Comparison of ENCODE assay signal across 1 cellular context in the genomic region with DNA sequence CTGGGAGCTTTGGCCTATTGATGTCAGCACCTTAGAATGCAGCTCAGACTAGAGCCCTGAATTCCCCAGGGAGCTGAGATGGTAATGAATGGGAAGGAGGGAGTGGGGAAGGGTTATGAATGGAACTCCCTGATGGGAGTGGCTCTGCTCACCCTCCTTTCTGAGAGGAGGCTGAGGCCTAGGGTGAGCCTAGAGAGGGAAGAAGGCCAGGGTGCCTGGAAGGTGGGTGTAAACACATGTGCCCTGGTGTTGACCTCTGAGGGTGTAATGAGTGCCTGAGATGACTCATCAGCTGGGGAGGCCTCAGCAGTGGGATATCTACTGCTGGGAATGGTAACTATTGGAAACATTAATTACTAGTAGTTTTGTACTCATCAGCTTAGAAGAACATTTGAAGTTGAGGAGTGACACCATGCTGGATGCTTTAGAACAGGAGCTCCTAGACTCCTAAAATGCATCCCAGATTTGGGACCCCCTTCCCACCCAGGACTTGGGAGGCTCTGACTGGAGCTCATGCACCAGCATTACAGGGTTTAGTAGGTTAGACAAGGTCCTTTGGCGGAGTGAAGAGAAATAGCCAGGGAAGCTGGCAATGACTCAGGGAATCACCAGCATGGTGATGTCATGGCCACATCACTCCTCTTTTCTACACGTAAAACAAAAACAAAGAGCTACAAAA.
A peak's percentile ranks its signal among the peaks of the same experiment; 100 is the strongest.
TF ChIP-seq lines count a peak whose summit lies in the region.

No MANE protein-coding gene starts in this region.

TF ChIP-seq in HEK293, 187 proteins besides CTCF, POLR2A, EP300 and RAD21 (continued from another document and continues in another):
- TF ChIP-seq, protein P1, sequence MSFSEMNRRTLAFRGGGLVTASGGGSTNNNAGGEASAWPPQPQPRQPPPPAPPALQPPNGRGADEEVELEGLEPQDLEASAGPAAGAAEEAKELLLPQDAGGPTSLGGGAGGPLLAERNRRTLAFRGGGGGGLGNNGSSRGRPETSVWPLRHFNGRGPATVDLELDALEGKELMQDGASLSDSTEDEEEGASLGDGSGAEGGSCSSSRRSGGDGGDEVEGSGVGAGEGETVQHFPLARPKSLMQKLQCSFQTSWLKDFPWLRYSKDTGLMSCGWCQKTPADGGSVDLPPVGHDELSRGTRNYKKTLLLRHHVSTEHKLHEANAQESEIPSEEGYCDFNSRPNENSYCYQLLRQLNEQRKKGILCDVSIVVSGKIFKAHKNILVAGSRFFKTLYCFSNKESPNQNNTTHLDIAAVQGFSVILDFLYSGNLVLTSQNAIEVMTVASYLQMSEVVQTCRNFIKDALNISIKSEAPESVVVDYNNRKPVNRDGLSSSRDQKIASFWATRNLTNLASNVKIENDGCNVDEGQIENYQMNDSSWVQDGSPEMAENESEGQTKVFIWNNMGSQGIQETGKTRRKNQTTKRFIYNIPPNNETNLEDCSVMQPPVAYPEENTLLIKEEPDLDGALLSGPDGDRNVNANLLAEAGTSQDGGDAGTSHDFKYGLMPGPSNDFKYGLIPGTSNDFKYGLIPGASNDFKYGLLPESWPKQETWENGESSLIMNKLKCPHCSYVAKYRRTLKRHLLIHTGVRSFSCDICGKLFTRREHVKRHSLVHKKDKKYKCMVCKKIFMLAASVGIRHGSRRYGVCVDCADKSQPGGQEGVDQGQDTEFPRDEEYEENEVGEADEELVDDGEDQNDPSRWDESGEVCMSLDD (tag by site-specific recombination; IDR thresholded peaks at IDR 0.05), result peak; percentile 66
- TF ChIP-seq ZNF211 (tag by site-specific recombination; IDR thresholded peaks at IDR 0.05; ENCODE audit: low read depth) (no peak), REPIN1 (tag by site-specific recombination; IDR thresholded peaks at IDR 0.05; ENCODE audit: low read depth) (no peak), ZNF404 (tag by site-specific recombination; IDR thresholded peaks at IDR 0.05) (no peak), MYNN (tag by site-specific recombination; IDR thresholded peaks at IDR 0.05; ENCODE audit: borderline replicate concordance) (no peak; the same call in 1 of the 2 replicates), ZNF121 (tag by site-specific recombination; IDR thresholded peaks at IDR 0.05) (no peak), ZNF555 (tag by site-specific recombination; conservative IDR thresholded peaks at IDR 0.05) (no peak), ZNF223 (tag by site-specific recombination; IDR thresholded peaks at IDR 0.05) (no peak), ZNF600 (tag by site-specific recombination; IDR thresholded peaks at IDR 0.05) (peak; percentile 85), ZNF48 (tag by site-specific recombination; IDR thresholded peaks at IDR 0.05) (no peak), ZNF202 (tag by site-specific recombination; IDR thresholded peaks at IDR 0.05; ENCODE audit: borderline replicate concordance) (no peak), SALL2 (tag by site-specific recombination; IDR thresholded peaks at IDR 0.05; ENCODE audit: borderline replicate concordance) (no peak), ZNF677 (tag by site-specific recombination; IDR thresholded peaks at IDR 0.05) (no peak), ZNF514 (tag by site-specific recombination; IDR thresholded peaks at IDR 0.05) (no peak), ZNF529 (tag by site-specific recombination; IDR thresholded peaks at IDR 0.05; ENCODE audit: insufficient replicate concordance) (no peak), ZNF354C (tag by site-specific recombination; IDR thresholded peaks at IDR 0.05; ENCODE audit: borderline replicate concordance, low read depth) (no peak), ZNF37A (tag by site-specific recombination; IDR thresholded peaks at IDR 0.05) (no peak), ZNF311 (tag by site-specific recombination; IDR thresholded peaks at IDR 0.05; ENCODE audit: borderline replicate concordance) (no peak), HOXC10 (CRISPR knock-in tag; IDR thresholded peaks at IDR 0.05) (no peak), YY2 (tag by site-specific recombination; IDR thresholded peaks at IDR 0.05) (no peak), ZNF184 (tag by site-specific recombination; IDR thresholded peaks at IDR 0.05) (peak; percentile 8; the same call in 1 of the 2 replicates), ZNF626 (tag by site-specific recombination; IDR thresholded peaks at IDR 0.05) (no peak), ZNF132 (tag by site-specific recombination; IDR thresholded peaks at IDR 0.05; ENCODE audit: borderline replicate concordance) (no peak), SP3 (tag by site-specific recombination; IDR thresholded peaks at IDR 0.05) (peak; percentile 68), ZNF558 (tag by site-specific recombination; IDR thresholded peaks at IDR 0.05) (peak; percentile 47; the same call in 1 of the 2 replicates), ZNF214 (tag by site-specific recombination; IDR thresholded peaks at IDR 0.05; ENCODE audit: borderline replicate concordance) (no peak), ZNF623 (tag by site-specific recombination; IDR thresholded peaks at IDR 0.05) (no peak), ZNF16 (tag by site-specific recombination; IDR thresholded peaks at IDR 0.05; ENCODE audit: low read depth) (no peak), ZBTB1 (tag by site-specific recombination; IDR thresholded peaks at IDR 0.05) (no peak), ZNF335 (tag by site-specific recombination; conservative IDR thresholded peaks at IDR 0.05) (peak; percentile 61), ZNF423 (tag by site-specific recombination; IDR thresholded peaks at IDR 0.05) (no peak), KLF7 (tag by site-specific recombination; IDR thresholded peaks at IDR 0.05; ENCODE audit: borderline replicate concordance) (no peak), ZBTB7A (tag by site-specific recombination; IDR thresholded peaks at IDR 0.05; ENCODE audit: low read depth) (peak; percentile 70), ZNF239 (tag by site-specific recombination; IDR thresholded peaks at IDR 0.05) (no peak), ZNF433 (tag by site-specific recombination; IDR thresholded peaks at IDR 0.05; ENCODE audit: low read depth) (no peak), ZBTB21 (tag by site-specific recombination; IDR thresholded peaks at IDR 0.05) (peak; percentile 85), ZNF707 (tag by site-specific recombination; IDR thresholded peaks at IDR 0.05) (no peak), ZNF174 (tag by site-specific recombination; IDR thresholded peaks at IDR 0.05) (no peak), GLI4 (tag by site-specific recombination; IDR thresholded peaks at IDR 0.05) (no peak), BCL11A (tag by site-specific recombination; IDR thresholded peaks at IDR 0.05; ENCODE audit: low read depth) (peak; percentile 85), ZNF548 (tag by site-specific recombination; IDR thresholded peaks at IDR 0.05) (no peak)
- TF ChIP-seq, protein P2, sequence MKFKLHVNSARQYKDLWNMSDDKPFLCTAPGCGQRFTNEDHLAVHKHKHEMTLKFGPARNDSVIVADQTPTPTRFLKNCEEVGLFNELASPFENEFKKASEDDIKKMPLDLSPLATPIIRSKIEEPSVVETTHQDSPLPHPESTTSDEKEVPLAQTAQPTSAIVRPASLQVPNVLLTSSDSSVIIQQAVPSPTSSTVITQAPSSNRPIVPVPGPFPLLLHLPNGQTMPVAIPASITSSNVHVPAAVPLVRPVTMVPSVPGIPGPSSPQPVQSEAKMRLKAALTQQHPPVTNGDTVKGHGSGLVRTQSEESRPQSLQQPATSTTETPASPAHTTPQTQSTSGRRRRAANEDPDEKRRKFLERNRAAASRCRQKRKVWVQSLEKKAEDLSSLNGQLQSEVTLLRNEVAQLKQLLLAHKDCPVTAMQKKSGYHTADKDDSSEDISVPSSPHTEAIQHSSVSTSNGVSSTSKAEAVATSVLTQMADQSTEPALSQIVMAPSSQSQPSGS (tag by site-specific recombination; IDR thresholded peaks at IDR 0.05; ENCODE audit: low read depth), result 0 out of 2 replicates have a peak, but pooled peaks have one; percentile 3
- TF ChIP-seq, protein P3, sequence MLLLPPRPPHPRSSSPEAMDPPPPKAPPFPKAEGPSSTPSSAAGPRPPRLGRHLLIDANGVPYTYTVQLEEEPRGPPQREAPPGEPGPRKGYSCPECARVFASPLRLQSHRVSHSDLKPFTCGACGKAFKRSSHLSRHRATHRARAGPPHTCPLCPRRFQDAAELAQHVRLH (tag by site-specific recombination; IDR thresholded peaks at IDR 0.05), result no peak
- TF ChIP-seq, protein P4, sequence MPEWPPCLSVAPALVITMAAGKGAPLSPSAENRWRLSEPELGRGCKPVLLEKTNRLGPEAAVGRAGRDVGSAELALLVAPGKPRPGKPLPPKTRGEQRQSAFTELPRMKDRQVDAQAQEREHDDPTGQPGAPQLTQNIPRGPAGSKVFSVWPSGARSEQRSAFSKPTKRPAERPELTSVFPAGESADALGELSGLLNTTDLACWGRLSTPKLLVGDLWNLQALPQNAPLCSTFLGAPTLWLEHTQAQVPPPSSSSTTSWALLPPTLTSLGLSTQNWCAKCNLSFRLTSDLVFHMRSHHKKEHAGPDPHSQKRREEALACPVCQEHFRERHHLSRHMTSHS (tag by site-specific recombination; IDR thresholded peaks at IDR 0.05), result no peak
- TF ChIP-seq, protein P5, sequence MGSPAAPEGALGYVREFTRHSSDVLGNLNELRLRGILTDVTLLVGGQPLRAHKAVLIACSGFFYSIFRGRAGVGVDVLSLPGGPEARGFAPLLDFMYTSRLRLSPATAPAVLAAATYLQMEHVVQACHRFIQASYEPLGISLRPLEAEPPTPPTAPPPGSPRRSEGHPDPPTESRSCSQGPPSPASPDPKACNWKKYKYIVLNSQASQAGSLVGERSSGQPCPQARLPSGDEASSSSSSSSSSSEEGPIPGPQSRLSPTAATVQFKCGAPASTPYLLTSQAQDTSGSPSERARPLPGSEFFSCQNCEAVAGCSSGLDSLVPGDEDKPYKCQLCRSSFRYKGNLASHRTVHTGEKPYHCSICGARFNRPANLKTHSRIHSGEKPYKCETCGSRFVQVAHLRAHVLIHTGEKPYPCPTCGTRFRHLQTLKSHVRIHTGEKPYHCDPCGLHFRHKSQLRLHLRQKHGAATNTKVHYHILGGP (tag by site-specific recombination; IDR thresholded peaks at IDR 0.05), result no peak
- TF ChIP-seq, protein P6, sequence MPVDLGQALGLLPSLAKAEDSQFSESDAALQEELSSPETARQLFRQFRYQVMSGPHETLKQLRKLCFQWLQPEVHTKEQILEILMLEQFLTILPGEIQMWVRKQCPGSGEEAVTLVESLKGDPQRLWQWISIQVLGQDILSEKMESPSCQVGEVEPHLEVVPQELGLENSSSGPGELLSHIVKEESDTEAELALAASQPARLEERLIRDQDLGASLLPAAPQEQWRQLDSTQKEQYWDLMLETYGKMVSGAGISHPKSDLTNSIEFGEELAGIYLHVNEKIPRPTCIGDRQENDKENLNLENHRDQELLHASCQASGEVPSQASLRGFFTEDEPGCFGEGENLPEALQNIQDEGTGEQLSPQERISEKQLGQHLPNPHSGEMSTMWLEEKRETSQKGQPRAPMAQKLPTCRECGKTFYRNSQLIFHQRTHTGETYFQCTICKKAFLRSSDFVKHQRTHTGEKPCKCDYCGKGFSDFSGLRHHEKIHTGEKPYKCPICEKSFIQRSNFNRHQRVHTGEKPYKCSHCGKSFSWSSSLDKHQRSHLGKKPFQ (tag by site-specific recombination; IDR thresholded peaks at IDR 0.05), result no peak
- TF ChIP-seq, protein P7, sequence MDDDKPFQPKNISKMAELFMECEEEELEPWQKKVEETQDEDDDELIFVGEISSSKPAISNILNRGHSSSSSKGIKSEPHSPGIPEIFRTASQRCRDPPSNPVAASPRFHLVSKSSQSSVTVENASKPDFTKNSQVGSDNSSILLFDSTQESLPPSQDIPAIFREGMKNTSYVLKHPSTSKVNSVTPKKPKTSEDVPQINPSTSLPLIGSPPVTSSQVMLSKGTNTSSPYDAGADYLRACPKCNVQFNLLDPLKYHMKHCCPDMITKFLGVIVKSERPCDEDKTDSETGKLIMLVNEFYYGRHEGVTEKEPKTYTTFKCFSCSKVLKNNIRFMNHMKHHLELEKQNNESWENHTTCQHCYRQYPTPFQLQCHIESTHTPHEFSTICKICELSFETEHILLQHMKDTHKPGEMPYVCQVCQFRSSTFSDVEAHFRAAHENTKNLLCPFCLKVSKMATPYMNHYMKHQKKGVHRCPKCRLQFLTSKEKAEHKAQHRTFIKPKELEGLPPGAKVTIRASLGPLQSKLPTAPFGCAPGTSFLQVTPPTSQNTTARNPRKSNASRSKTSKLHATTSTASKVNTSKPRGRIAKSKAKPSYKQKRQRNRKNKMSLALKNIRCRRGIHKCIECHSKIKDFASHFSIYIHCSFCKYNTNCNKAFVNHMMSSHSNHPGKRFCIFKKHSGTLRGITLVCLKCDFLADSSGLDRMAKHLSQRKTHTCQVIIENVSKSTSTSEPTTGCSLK (tag by site-specific recombination; IDR thresholded peaks at IDR 0.05), result no peak
- TF ChIP-seq, protein P8, sequence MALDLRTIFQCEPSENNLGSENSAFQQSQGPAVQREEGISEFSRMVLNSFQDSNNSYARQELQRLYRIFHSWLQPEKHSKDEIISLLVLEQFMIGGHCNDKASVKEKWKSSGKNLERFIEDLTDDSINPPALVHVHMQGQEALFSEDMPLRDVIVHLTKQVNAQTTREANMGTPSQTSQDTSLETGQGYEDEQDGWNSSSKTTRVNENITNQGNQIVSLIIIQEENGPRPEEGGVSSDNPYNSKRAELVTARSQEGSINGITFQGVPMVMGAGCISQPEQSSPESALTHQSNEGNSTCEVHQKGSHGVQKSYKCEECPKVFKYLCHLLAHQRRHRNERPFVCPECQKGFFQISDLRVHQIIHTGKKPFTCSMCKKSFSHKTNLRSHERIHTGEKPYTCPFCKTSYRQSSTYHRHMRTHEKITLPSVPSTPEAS (tag by site-specific recombination; IDR thresholded peaks at IDR 0.05), result no peak
- TF ChIP-seq, protein P9, sequence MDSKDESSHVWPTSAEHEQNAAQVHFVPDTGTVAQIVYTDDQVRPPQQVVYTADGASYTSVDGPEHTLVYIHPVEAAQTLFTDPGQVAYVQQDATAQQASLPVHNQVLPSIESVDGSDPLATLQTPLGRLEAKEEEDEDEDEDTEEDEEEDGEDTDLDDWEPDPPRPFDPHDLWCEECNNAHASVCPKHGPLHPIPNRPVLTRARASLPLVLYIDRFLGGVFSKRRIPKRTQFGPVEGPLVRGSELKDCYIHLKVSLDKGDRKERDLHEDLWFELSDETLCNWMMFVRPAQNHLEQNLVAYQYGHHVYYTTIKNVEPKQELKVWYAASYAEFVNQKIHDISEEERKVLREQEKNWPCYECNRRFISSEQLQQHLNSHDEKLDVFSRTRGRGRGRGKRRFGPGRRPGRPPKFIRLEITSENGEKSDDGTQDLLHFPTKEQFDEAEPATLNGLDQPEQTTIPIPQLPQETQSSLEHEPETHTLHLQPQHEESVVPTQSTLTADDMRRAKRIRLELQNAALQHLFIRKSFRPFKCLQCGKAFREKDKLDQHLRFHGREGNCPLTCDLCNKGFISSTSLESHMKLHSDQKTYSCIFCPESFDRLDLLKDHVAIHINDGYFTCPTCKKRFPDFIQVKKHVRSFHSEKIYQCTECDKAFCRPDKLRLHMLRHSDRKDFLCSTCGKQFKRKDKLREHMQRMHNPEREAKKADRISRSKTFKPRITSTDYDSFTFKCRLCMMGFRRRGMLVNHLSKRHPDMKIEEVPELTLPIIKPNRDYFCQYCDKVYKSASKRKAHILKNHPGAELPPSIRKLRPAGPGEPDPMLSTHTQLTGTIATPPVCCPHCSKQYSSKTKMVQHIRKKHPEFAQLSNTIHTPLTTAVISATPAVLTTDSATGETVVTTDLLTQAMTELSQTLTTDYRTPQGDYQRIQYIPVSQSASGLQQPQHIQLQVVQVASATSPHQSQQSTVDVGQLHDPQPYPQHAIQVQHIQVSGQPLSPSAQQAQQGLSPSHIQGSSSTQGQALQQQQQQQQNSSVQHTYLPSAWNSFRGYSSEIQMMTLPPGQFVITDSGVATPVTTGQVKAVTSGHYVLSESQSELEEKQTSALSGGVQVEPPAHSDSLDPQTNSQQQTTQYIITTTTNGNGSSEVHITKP (tag by site-specific recombination; IDR thresholded peaks at IDR 0.05), result peak; percentile 80
